7 cellular contexts compared by ENCODE assay signal in the genomic region with DNA sequence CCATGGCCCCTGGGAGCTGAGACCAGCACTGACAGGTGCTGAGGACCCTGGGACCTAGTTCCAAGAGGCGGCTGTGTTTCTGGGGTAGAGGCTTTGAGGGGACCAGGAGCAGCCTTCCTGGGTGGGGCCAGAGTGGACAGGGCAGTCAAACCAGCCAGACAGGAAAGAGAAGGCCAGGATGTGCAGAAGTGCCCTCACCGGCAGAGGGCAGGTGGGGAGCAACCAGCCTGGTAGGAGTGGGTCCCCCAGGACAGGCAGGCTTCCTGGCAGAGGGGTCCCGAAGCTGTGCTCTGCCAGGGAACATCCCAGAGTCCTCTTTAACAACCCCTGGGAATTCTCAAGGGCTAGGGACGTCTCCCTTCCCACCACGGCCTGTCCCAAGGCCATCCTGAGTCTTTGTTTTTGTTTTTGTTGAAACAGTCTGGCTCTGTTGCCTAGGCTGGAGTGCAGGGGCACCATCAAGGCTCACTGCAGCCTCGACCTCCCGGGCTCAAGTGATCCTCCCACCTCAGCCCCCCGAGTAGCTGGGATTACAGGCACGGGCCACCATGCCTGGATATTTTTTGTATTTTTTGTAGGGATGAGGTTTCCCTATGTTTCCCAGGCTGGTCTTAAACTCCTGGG. TPM values are rescaled to one million over a fixed set of nuclear protein-coding genes. Genes with fewer than 3 reads are reported as not detected.
DNase-seq lines count a peak whose midpoint lies in the region; ATAC-seq, FAIRE-seq and TF ChIP-seq lines count a peak whose summit lies in the region.
"Had no signal": no experiment of that assay in that cellular context is flagged by ENCODE, and none has a peak within 500 bp of the region (broad histone marks: within the 10 kb centered on the region; RNA-seq: fewer than 3 reads in every experiment).

No MANE protein-coding gene starts in this region.

- no peak overlapping the region for H2AK5ac ChIP-seq in neuronal stem cell (ENCODE audit: low read depth, low read length)

- no CpG with 5 or more reads among the region's 9 CpGs for WGBS in neuronal stem cell (ENCODE audit: extremely low coverage in 2 of 2, insufficient read length in 2 of 2, insufficient replicate concordance in 1 of 2), 2 donors

- no peaks in the 10 kb centered on the region for H3K9me2 ChIP-seq in GM23338 (ENCODE audit: insufficient read depth)

- H3K4me3 Mint-ChIP-seq in GM23338: no peak overlapping the region; the same call in 2 of the 3 replicates
- no peak overlapping the region for H3K4me3 Mint-ChIP-seq in astrocyte (ENCODE audit: unreplicated experiment)

- H3K9ac ChIP-seq in astrocyte (ENCODE audit: low read length) (no peak overlapping the region), neuronal stem cell (ENCODE audit: low read depth, low read length, poor library complexity) (no peak overlapping the region)

- H4K20me1 ChIP-seq in GM23338 (replicated peaks; ENCODE audit: insufficient read depth): no peaks in the 10 kb centered on the region
- no peaks in the 10 kb centered on the region for H4K20me1 ChIP-seq in astrocyte (ENCODE audit: insufficient read depth, low read length)

- intact Hi-C loops in head of caudate nucleus (cut with DNase I): no loop called here

- no peak overlapping the region for H2BK5ac ChIP-seq in neuronal stem cell (ENCODE audit: low read length)

- H3K23ac ChIP-seq in neuronal stem cell (ENCODE audit: low read depth, low read length, poor library complexity): no peak overlapping the region

- peaks cover 4% of the 10 kb centered on the region; the same call in 1 of the 2 replicates for H3K27me3 ChIP-seq in GM23338 (ENCODE audit: insufficient read depth)
- H3K27me3 ChIP-seq in astrocyte (ENCODE audit: insufficient read depth, low read length): no peaks in the 10 kb centered on the region
- peaks cover 0 to 5% (median 0%) of the 10 kb centered on the region in 3 experiments for H3K27me3 ChIP-seq in neuronal stem cell (ENCODE audit: control insufficient read depth in 3 of 3, insufficient read depth in 3 of 3, low read depth in 1 of 3, low read length in 3 of 3)

- H2AFZ ChIP-seq in GM23338 (no peak overlapping the region), astrocyte (ENCODE audit: low read depth, low read length) (no peak overlapping the region), neuronal stem cell (ENCODE audit: low read length) (no peak overlapping the region)

- no peak overlapping the region for H3K4ac ChIP-seq in neuronal stem cell (ENCODE audit: low read length)

- no peaks in the 10 kb centered on the region; the same call in 1 of the 2 replicates for H3K4me1 ChIP-seq in GM23338 (ENCODE audit: insufficient read depth)
- no peaks in the 10 kb centered on the region for H3K4me1 ChIP-seq in astrocyte (ENCODE audit: insufficient read depth, low read length)
- no peaks in the 10 kb centered on the region for H3K4me1 ChIP-seq in neuronal stem cell (ENCODE audit: control insufficient read depth in 2 of 2, insufficient read depth in 1 of 2, low read depth in 1 of 2, low read length in 2 of 2)

- H3K4me1 Mint-ChIP-seq in GM23338 (peaks cover 12% of the 10 kb centered on the region), astrocyte (ENCODE audit: low read depth, unreplicated experiment) (no peaks in the 10 kb centered on the region)

- no peak overlapping the region for H3K4me2 ChIP-seq in GM23338
- no peak overlapping the region for H3K4me2 ChIP-seq in astrocyte (ENCODE audit: low read length)
- no peak overlapping the region for H3K4me2 ChIP-seq in neuronal stem cell (ENCODE audit: insufficient read depth, low read length, poor library complexity, severe bottlenecking)

- FAIRE-seq in astrocyte (lab: Jason Lieb, UNC): no peak

- no peak overlapping the region for H4K8ac ChIP-seq in neuronal stem cell (ENCODE audit: low read depth, low read length)

- H3K9me3 ChIP-seq in astrocyte (ENCODE audit: insufficient read depth, low read depth, low read length): no peaks in the 10 kb centered on the region
- no peaks in the 10 kb centered on the region for H3K9me3 ChIP-seq in neuronal stem cell (replicated peaks in 1 of 2; ENCODE audit: control insufficient read depth in 2 of 2, insufficient read depth in 1 of 2, low read depth in 1 of 2, low read length in 2 of 2)

- TF ChIP-seq CTCF in GM23338 (conservative IDR thresholded peaks at IDR 0.05; ENCODE audit: low read depth in 2 of 2): peak; percentile 12 to 43; a peak in 2 of 4 replicates
- no peak for TF ChIP-seq CTCF in astrocyte (IDR thresholded peaks at IDR 0.05; ENCODE audit: insufficient read depth, low read depth, low read length)

- H3K9me3 Mint-ChIP-seq in GM23338 (no peaks in the 10 kb centered on the region; the same call in 2 of the 3 replicates), astrocyte (ENCODE audit: unreplicated experiment) (no peaks in the 10 kb centered on the region)

- no peak overlapping the region for H2BK12ac ChIP-seq in neuronal stem cell (ENCODE audit: low read length)

- DNase-seq in GM23338 (ENCODE audit: low spot score): no peak
- no peak for DNase-seq in astrocyte (ENCODE audit: low read depth)
- no peak for DNase-seq in neuronal stem cell (ENCODE audit: low spot score)
- no peak for DNase-seq in DMS79 (lab: John Stamatoyannopoulos, UW)
- no peak for DNase-seq in dedifferentiated amniotic fluid mesenchymal stem cell (ENCODE audit: extremely low spot score)
- DNase-seq in head of caudate nucleus: no peak
- DNase-seq: NCI-H2029 treated with DMSO at 0.1 percent for 48 hours had no signal

- no peak overlapping the region for H2BK120ac ChIP-seq in neuronal stem cell (ENCODE audit: low read depth, low read length)

- H3K36me3 ChIP-seq in GM23338 (ENCODE audit: insufficient read depth) (no peaks in the 10 kb centered on the region), astrocyte (ENCODE audit: insufficient read depth, low read length) (no peaks in the 10 kb centered on the region), neuronal stem cell (replicated peaks in 1 of 2; ENCODE audit: control insufficient read depth in 2 of 2, insufficient read depth in 2 of 2, low read length in 2 of 2) (no peaks in the 10 kb centered on the region)

- H3K79me2 ChIP-seq in GM23338 (replicated peaks; ENCODE audit: insufficient read depth) (no peaks in the 10 kb centered on the region), astrocyte (ENCODE audit: insufficient read depth, low read length) (no peaks in the 10 kb centered on the region)

- H3F3A ChIP-seq in GM23338 (replicated peaks; ENCODE audit: low read depth): no peaks in the 10 kb centered on the region

- H3K27ac Mint-ChIP-seq in GM23338: no peak overlapping the region
- H3K27ac Mint-ChIP-seq in astrocyte (ENCODE audit: unreplicated experiment): peak overlapping the region; percentile 41

- H3K14ac ChIP-seq in neuronal stem cell (ENCODE audit: low read length): no peak overlapping the region

- H3K27me3 Mint-ChIP-seq in GM23338 (ENCODE audit: insufficient read depth, low read depth, poor library complexity): peaks cover 17% of the 10 kb centered on the region
- H3K27me3 Mint-ChIP-seq in astrocyte (ENCODE audit: low read depth, unreplicated experiment): peaks cover 24% of the 10 kb centered on the region

- peak overlapping the region; percentile 5 for H3K18ac ChIP-seq in neuronal stem cell (ENCODE audit: low read length)

- H3K4me3 ChIP-seq in GM23338 (no peak overlapping the region), astrocyte (ENCODE audit: insufficient read depth, low read depth, low read length) (no peak overlapping the region), neuronal stem cell (ENCODE audit: low read length in 2 of 2) (no peak overlapping the region)

- H4K91ac ChIP-seq in neuronal stem cell (ENCODE audit: low read depth, low read length, poor library complexity): no peak overlapping the region

- no peak overlapping the region for H2BK15ac ChIP-seq in neuronal stem cell (ENCODE audit: low read length)

- H3K36me3 Mint-ChIP-seq in GM23338 (ENCODE audit: low read depth) (no peaks in the 10 kb centered on the region), astrocyte (ENCODE audit: low read depth, unreplicated experiment) (peaks cover 4% of the 10 kb centered on the region)

- no peaks in the 10 kb centered on the region for H3K79me1 ChIP-seq in neuronal stem cell (ENCODE audit: low read depth, low read length)

- ATAC-seq in GM23338: peak; percentile 43

- H3K27ac ChIP-seq in GM23338 (ENCODE audit: low read depth) (no peak overlapping the region), astrocyte (ENCODE audit: low read depth, low read length) (no peak overlapping the region), neuronal stem cell (replicated peaks; ENCODE audit: low read length) (no peak overlapping the region)

TF ChIP-seq in GM23338, 12 proteins besides CTCF, POLR2A, EP300 and RAD21 (continues in another document):
- no peak for TF ChIP-seq ZNF114 (CRISPR knock-in tag; IDR thresholded peaks at IDR 0.05)
- no peak for TF ChIP-seq NANOG (IDR thresholded peaks at IDR 0.05; ENCODE audit: borderline replicate concordance)
- no peak for TF ChIP-seq JUNB (IDR thresholded peaks at IDR 0.05; ENCODE audit: unreplicated experiment)

RNA-seq across cellular contexts. Expression of gene HIPK4, which starts 3.0 kb away (rescaled TPM):
- 0.52 TPM in 1 of 2 replicates, not detected in the other for total RNA-seq in GM23338 (2014; rRNA removed; shearing (Covaris generic))
- 0.21 and 0.37 TPM in 2 replicates for polyA plus RNA-seq in GM23338 (2016; fragmentation: Nextera tagmentation; extraction: Ambion mirVana)
- 0.12 TPM in 1 of 2 replicates, not detected in the other for total RNA-seq in astrocyte
- 0.29 TPM for polyA plus RNA-seq in neuronal stem cell (2013, experiment 1 of 2)
- polyA plus RNA-seq in neuronal stem cell (2013, experiment 2 of 2): 0.28 TPM

RNA-seq across cellular contexts. Expression of gene PRX, which starts 20.2 kb away (rescaled TPM):
- 4.2 and 4.3 TPM in 2 replicates for total RNA-seq in GM23338 (2014; rRNA removed; shearing (Covaris generic))
- 4.1 and 4.2 TPM in 2 replicates for polyA plus RNA-seq in GM23338 (2016; fragmentation: Nextera tagmentation; extraction: Ambion mirVana)
- 1.5 and 2.6 TPM in 2 replicates for total RNA-seq in astrocyte
- 1.9 TPM for polyA plus RNA-seq in neuronal stem cell (2013, experiment 1 of 2)
- polyA plus RNA-seq in neuronal stem cell (2013, experiment 2 of 2): 1.9 TPM

RNA-seq across cellular contexts. Expression of gene SERTAD1, which starts 32.8 kb away (rescaled TPM):
- 5.1 and 9.1 TPM in 2 replicates for total RNA-seq in GM23338 (2014; rRNA removed; shearing (Covaris generic))
- polyA plus RNA-seq in GM23338 (2016; fragmentation: Nextera tagmentation; extraction: Ambion mirVana): 4.6 and 5.0 TPM in 2 replicates
- total RNA-seq in astrocyte: 21.6 and 22.9 TPM in 2 replicates
- polyA plus RNA-seq in neuronal stem cell (2013, experiment 1 of 2): 2.7 TPM
- polyA plus RNA-seq in neuronal stem cell (2013, experiment 2 of 2): 2.7 TPM

RNA-seq across cellular contexts. Expression of gene PLD3, which starts 44.5 kb away (rescaled TPM):
- total RNA-seq in GM23338 (2014; rRNA removed; shearing (Covaris generic)): 488 and 490 TPM in 2 replicates
- polyA plus RNA-seq in GM23338 (2016; fragmentation: Nextera tagmentation; extraction: Ambion mirVana): 179 and 181 TPM in 2 replicates
- total RNA-seq in astrocyte: 728 and 882 TPM in 2 replicates
- polyA plus RNA-seq in neuronal stem cell (2013, experiment 1 of 2): 175 TPM
- polyA plus RNA-seq in neuronal stem cell (2013, experiment 2 of 2): 166 TPM

RNA-seq across cellular contexts. Expression of gene C19orf47, which starts 44.8 kb away (rescaled TPM):
- 17.2 and 26.6 TPM in 2 replicates for total RNA-seq in GM23338 (2014; rRNA removed; shearing (Covaris generic))
- 13.1 and 15.2 TPM in 2 replicates for polyA plus RNA-seq in GM23338 (2016; fragmentation: Nextera tagmentation; extraction: Ambion mirVana)
- total RNA-seq in astrocyte: 18.2 and 20.6 TPM in 2 replicates
- 12.3 TPM for polyA plus RNA-seq in neuronal stem cell (2013, experiment 1 of 2)
- polyA plus RNA-seq in neuronal stem cell (2013, experiment 2 of 2): 12.6 TPM
